In the genomic region with DNA sequence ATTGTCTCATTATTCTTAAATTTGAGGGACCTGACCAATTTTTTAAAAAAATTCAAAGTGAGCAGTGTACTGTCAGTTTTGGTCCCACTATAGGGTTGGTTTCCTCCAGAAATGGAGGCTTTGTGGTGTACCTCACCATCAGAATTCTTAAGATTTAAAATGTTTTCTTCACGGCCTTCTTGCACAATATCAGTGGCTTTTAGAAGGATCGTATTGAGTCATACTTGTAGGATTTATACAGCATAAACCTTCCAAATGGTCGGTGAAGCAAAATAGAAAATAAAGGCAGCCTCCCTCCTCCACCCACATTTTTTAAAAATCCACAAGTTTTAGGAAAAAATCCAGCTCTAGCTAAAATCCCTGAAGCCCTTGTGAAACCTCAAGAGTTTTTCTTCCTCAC, we compare ENCODE assay signal across 18 cellular contexts.
A peak's percentile ranks its signal among the peaks of the same experiment; 100 is the strongest.
DNase-seq lines count a peak whose midpoint lies in the region; ATAC-seq, FAIRE-seq and TF ChIP-seq lines count a peak whose summit lies in the region.
"Had no signal": no experiment of that assay in that cellular context is flagged by ENCODE, and none has a peak within 500 bp of the region (broad histone marks: within the 10 kb centered on the region; RNA-seq: fewer than 3 reads in every experiment).

No MANE protein-coding gene starts in this region.

- no peak for ATAC-seq in naive thymus-derived CD4-positive, alpha-beta T cell

- H3K27ac Mint-ChIP-seq in naive thymus-derived CD4-positive, alpha-beta T cell: no peak overlapping the region

- H3K9ac ChIP-seq in adipocyte (ENCODE audit: low read length): peak overlapping the region; percentile 73
- H3K9ac ChIP-seq: BLaER1 treated with 17β-estradiol and CSF1 and Interleukin-3, amounts not matched to agents 10 nM and 100 nM; SK-N-SH had no signal

- H3K4me1 ChIP-seq in adipocyte (ENCODE audit: control insufficient read depth, insufficient read depth, low read length) (peaks cover 25% of the 10 kb centered on the region), PC-9 (replicated peaks; ENCODE audit: insufficient read depth) (no peaks in the 10 kb centered on the region)
- H3K4me1 ChIP-seq in naive thymus-derived CD4-positive, alpha-beta T cell (ENCODE audit: control insufficient read depth in 2 of 2, insufficient read depth in 2 of 2, low read length in 2 of 2): no peaks in the 10 kb centered on the region

- H3K36me3 ChIP-seq in adipocyte (ENCODE audit: control insufficient read depth, insufficient read depth, low read length, severe bottlenecking) (no peaks in the 10 kb centered on the region), PC-9 (ENCODE audit: low read depth) (no peaks in the 10 kb centered on the region)
- no peaks in the 10 kb centered on the region for H3K36me3 ChIP-seq in naive thymus-derived CD4-positive, alpha-beta T cell (ENCODE audit: control insufficient read depth in 2 of 3, insufficient read depth in 3 of 3, low read length in 3 of 3)
- H3K36me3 ChIP-seq: BLaER1 treated with 17β-estradiol and CSF1 and Interleukin-3, amounts not matched to agents 10 nM and 100 nM; WERI-Rb-1 had no signal

- H3K9me3 Mint-ChIP-seq in naive thymus-derived CD4-positive, alpha-beta T cell: no peaks in the 10 kb centered on the region

- peak; percentile 9 for DNase-seq in AG08396 (ENCODE audit: low spot score)
- DNase-seq in HCEC 1CT: peak; percentile 67
- DNase-seq in adipocyte (ENCODE audit: low read depth): peak; percentile 93
- DNase-seq in hepatic stellate cell (ENCODE audit: low spot score): peak; percentile 4
- no peak for DNase-seq in RCC 7860 (ENCODE audit: low spot score)
- DNase-seq in PC-9: no peak
- DNase-seq in naive thymus-derived CD4-positive, alpha-beta T cell: no peak
- DNase-seq in dermis blood vessel endothelial cell: no peak
- DNase-seq: activated CD8-positive, alpha-beta memory T cell treated with anti-CD3 and anti-CD28 coated beads, Interleukin-2, amount 50 U/mL, for 4 hours; islet precursor cell; KBM-7; NCI-H187; NCI-H774; psoas muscle; SK-N-SH; stimulated activated CD4-positive, alpha-beta T cell treated with anti-CD3 and anti-CD28 coated beads, Interleukin-4, amount 100 ng/mL, for 1 hour; WERI-Rb-1 had no signal

- H3K27me3 Mint-ChIP-seq in naive thymus-derived CD4-positive, alpha-beta T cell: peaks cover 0 to 8% (median 0%) of the 10 kb centered on the region in 5 donors

- H3F3A ChIP-seq in PC-9 (ENCODE audit: insufficient read depth, low read depth): no peaks in the 10 kb centered on the region

- POLR2A ChIA-PET in PC-9 (lab: Charles Lee; ENCODE audit: unreplicated experiment): no interaction called here
- POLR2A ChIA-PET in naive thymus-derived CD4-positive, alpha-beta T cell (lab: Charles Lee): no interaction called here

- no peaks in the 10 kb centered on the region for H3K9me2 ChIP-seq in PC-9 (ENCODE audit: insufficient read depth)
- H3K9me2 ChIP-seq: SK-N-SH had no signal

- H3K27ac ChIP-seq in PC-9: no peak overlapping the region
- H3K27ac ChIP-seq in naive thymus-derived CD4-positive, alpha-beta T cell (ENCODE audit: low read depth, low read length): no peak overlapping the region
- H3K27ac ChIP-seq: BLaER1 treated with 17β-estradiol and CSF1 and Interleukin-3, amounts not matched to agents 10 nM and 100 nM; psoas muscle; WERI-Rb-1 had no signal

- CTCF ChIA-PET in PC-9 (lab: Charles Lee): no interaction called here
- CTCF ChIA-PET in naive thymus-derived CD4-positive, alpha-beta T cell (lab: Charles Lee): no interaction called here

- no peak overlapping the region for H2AFZ ChIP-seq in PC-9

- no peak overlapping the region for H3K4me3 Mint-ChIP-seq in naive thymus-derived CD4-positive, alpha-beta T cell

- no TSS peak for BruUV-seq in PC-9 (replicated peaks; lab: Mats Ljungman, UMichigan)

- peaks cover 0 to 6% (median 0%) of the 10 kb centered on the region in 5 donors for H3K36me3 Mint-ChIP-seq in naive thymus-derived CD4-positive, alpha-beta T cell

- intact Hi-C loops in PC-9 (cut with micrococcal nuclease; ENCODE audit: unreplicated experiment): no loop called here
- intact Hi-C loops in naive thymus-derived CD4-positive, alpha-beta T cell (cut with micrococcal nuclease): loop anchor here in 1 of 2 donors (1.0 kb wide), 1 partner anchor 596 kb away; no protein-coding TSS in a partner anchor

- H3K79me2 ChIP-seq in PC-9 (ENCODE audit: low read depth): no peaks in the 10 kb centered on the region

- no peak for TF ChIP-seq CTCF in PC-9 (conservative IDR thresholded peaks at IDR 0.05)

- no peak for FAIRE-seq in RCC 7860 (lab: Jason Lieb, UNC)

- H3K9me3 ChIP-seq in adipocyte (ENCODE audit: control insufficient read depth, low read length) (no peaks in the 10 kb centered on the region), PC-9 (ENCODE audit: insufficient read depth, low read depth) (no peaks in the 10 kb centered on the region)
- H3K9me3 ChIP-seq in naive thymus-derived CD4-positive, alpha-beta T cell (ENCODE audit: control insufficient read depth in 2 of 3, low read length in 3 of 3): no peaks in the 10 kb centered on the region
- H3K9me3 ChIP-seq: BLaER1 treated with 17β-estradiol and CSF1 and Interleukin-3, amounts not matched to agents 10 nM and 100 nM; psoas muscle; SK-N-SH had no signal

- H3K4me3 ChIP-seq in adipocyte (ENCODE audit: low read length) (peak overlapping the region; percentile 21), PC-9 (no peak overlapping the region)
- no peak overlapping the region for H3K4me3 ChIP-seq in naive thymus-derived CD4-positive, alpha-beta T cell (ENCODE audit: low read length)
- H3K4me3 ChIP-seq: BLaER1 treated with 17β-estradiol and CSF1 and Interleukin-3, amounts not matched to agents 10 nM and 100 nM; psoas muscle had no signal

- no peaks in the 10 kb centered on the region for H4K20me1 ChIP-seq in PC-9 (ENCODE audit: insufficient read depth)
- H4K20me1 ChIP-seq: BLaER1 treated with 17β-estradiol and CSF1 and Interleukin-3, amounts not matched to agents 10 nM and 100 nM had no signal

- no peaks in the 10 kb centered on the region for H3K27me3 ChIP-seq in adipocyte (replicated peaks; ENCODE audit: control insufficient read depth, insufficient read depth, low read length)
- H3K27me3 ChIP-seq in PC-9 (ENCODE audit: insufficient read depth, low read depth): no peaks in the 10 kb centered on the region
- no peaks in the 10 kb centered on the region for H3K27me3 ChIP-seq in naive thymus-derived CD4-positive, alpha-beta T cell (ENCODE audit: control insufficient read depth in 2 of 2, insufficient read depth in 2 of 2, low read length in 2 of 2)
- H3K27me3 ChIP-seq: BLaER1 treated with 17β-estradiol and CSF1 and Interleukin-3, amounts not matched to agents 10 nM and 100 nM had no signal

- no peak overlapping the region for H3K4me2 ChIP-seq in PC-9
- H3K4me2 ChIP-seq: BLaER1 treated with 17β-estradiol and CSF1 and Interleukin-3, amounts not matched to agents 10 nM and 100 nM; SK-N-SH had no signal

- peaks cover 0 to 5% (median 0%) of the 10 kb centered on the region in 7 donors for H3K4me1 Mint-ChIP-seq in naive thymus-derived CD4-positive, alpha-beta T cell

Comparison
In these comparisons a context has a peak if more than half of its experiments do, and no peak if none do; other contexts are left out.
1. DNase-seq: peak in AG08396 (single experiment), HCEC 1CT (single experiment), adipocyte (single experiment) and hepatic stellate cell (single experiment); none in RCC 7860 (single experiment), PC-9 (0 of 2), naive thymus-derived CD4-positive, alpha-beta T cell (0 of 9) and dermis blood vessel endothelial cell (single experiment).